Comparison of ENCODE assay signal across 34 cellular contexts in genomic region chr4:96293806-96294205, GRCh38.
DNase-seq lines count a peak whose midpoint lies in the region; ATAC-seq, FAIRE-seq and TF ChIP-seq lines count a peak whose summit lies in the region.
"Had no signal": no experiment of that assay in that cellular context is flagged by ENCODE, and none has a peak within 500 bp of the region (broad histone marks: within the 10 kb centered on the region; RNA-seq: fewer than 3 reads in every experiment).

No MANE protein-coding gene starts in this region.

- BruUV-seq in K562 (replicated peaks; lab: Mats Ljungman, UMichigan): no TSS peak

- H4K20me1 ChIP-seq in K562 (replicated peaks; ENCODE audit: control insufficient read depth, insufficient read depth, low read length): no peaks in the 10 kb centered on the region
- H4K20me1 ChIP-seq: BLaER1 treated with 17β-estradiol and CSF1 and Interleukin-3, amounts not matched to agents 10 nM and 100 nM had no signal

- no peaks in the 10 kb centered on the region for H3K9me1 ChIP-seq in K562 (ENCODE audit: control insufficient read depth, insufficient read depth, low read length)

- intact Hi-C loops in K562 (cut with micrococcal nuclease): no loop called here

- no peak overlapping the region for H2AFZ ChIP-seq in K562 (ENCODE audit: low read depth, low read length)
- H2AFZ ChIP-seq: GM23248, neural progenitor cell had no signal

- TF ChIP-seq CTCF in K562 (IDR thresholded peaks at IDR 0.05 in 2 of 3, conservative IDR thresholded peaks at IDR 0.05 in 1 of 3; ENCODE audit: insufficient read depth in 2 of 3, low read depth in 1 of 3, low read length in 3 of 3): no peak

- H3K9me3 ChIP-seq in K562 (replicated peaks; ENCODE audit: control insufficient read depth, insufficient read depth, low read depth, low read length): no peaks in the 10 kb centered on the region
- H3K9me3 ChIP-seq: adrenal gland; BLaER1 treated with 17β-estradiol and CSF1 and Interleukin-3, amounts not matched to agents 10 nM and 100 nM; Caco-2; esophagus muscularis mucosa; MG63; upper lobe of left lung had no signal

- no peak overlapping the region for H3K27ac ChIP-seq in K562 (ENCODE audit: extremely low read depth, low read depth, low read length)
- H3K27ac ChIP-seq: adrenal gland; BLaER1 treated with 17β-estradiol and CSF1 and Interleukin-3, amounts not matched to agents 10 nM and 100 nM; esophagus muscularis mucosa; foreskin keratinocyte; GM23248; neural progenitor cell; upper lobe of left lung had no signal

- in situ Hi-C loops in K562 (cut with MboI): no loop called here

- no peak for TF ChIP-seq RAD21 in K562 (CRISPR knock-in tag; conservative IDR thresholded peaks at IDR 0.05 in 1 of 2, IDR thresholded peaks at IDR 0.05 in 1 of 2)

- no peaks in the 10 kb centered on the region for H3K36me3 ChIP-seq in K562 (ENCODE audit: control insufficient read depth, insufficient read depth, low read length)
- H3K36me3 ChIP-seq: adrenal gland; BLaER1 treated with 17β-estradiol and CSF1 and Interleukin-3, amounts not matched to agents 10 nM and 100 nM; esophagus muscularis mucosa; MG63; neural progenitor cell; upper lobe of left lung had no signal

- H3K4me3 ChIP-seq in K562: no peak overlapping the region
- H3K4me3 ChIP-seq: adrenal gland; BLaER1 treated with 17β-estradiol and CSF1 and Interleukin-3, amounts not matched to agents 10 nM and 100 nM; esophagus muscularis mucosa; GM23248; MG63; neural progenitor cell; upper lobe of left lung had no signal

- POLR2A ChIA-PET in K562 (lab: Yijun Ruan, JAX): no interaction called here

- TF ChIP-seq POLR2A in K562 (conservative IDR thresholded peaks at IDR 0.05): no peak

- no peak for TF ChIP-seq EP300 in K562 (IDR thresholded peaks at IDR 0.05; ENCODE audit: low read length)

- no peaks in the 10 kb centered on the region for H3K79me2 ChIP-seq in K562 (ENCODE audit: control insufficient read depth, insufficient read depth, low read length)

- peak; percentile 37 for FAIRE-seq in K562 (lab: Jason Lieb, UNC)
- FAIRE-seq: GM12891 had no signal

- 15% methylated on average over 5 of the region's 5 CpGs for WGBS in K562 (ENCODE audit: insufficient coverage, low coverage, missing lambda C conversion rate)

- H3K9ac ChIP-seq in K562 (ENCODE audit: insufficient read depth in 1 of 2, low read depth in 2 of 2, low read length in 2 of 2): no peak overlapping the region
- H3K9ac ChIP-seq: BLaER1 treated with 17β-estradiol and CSF1 and Interleukin-3, amounts not matched to agents 10 nM and 100 nM; GM23248; neural progenitor cell had no signal

- no peaks in the 10 kb centered on the region for H3K27me3 ChIP-seq in K562 (ENCODE audit: control insufficient read depth in 2 of 2, insufficient read depth in 2 of 2, low read length in 2 of 2)
- H3K27me3 ChIP-seq: adrenal gland; BLaER1 treated with 17β-estradiol and CSF1 and Interleukin-3, amounts not matched to agents 10 nM and 100 nM; esophagus muscularis mucosa; foreskin keratinocyte; MG63; neural progenitor cell; upper lobe of left lung had no signal

- no peaks in the 10 kb centered on the region for H3K4me1 ChIP-seq in K562 (replicated peaks in 1 of 2; ENCODE audit: control insufficient read depth in 2 of 2, insufficient read depth in 2 of 2, low read length in 2 of 2)
- H3K4me1 ChIP-seq: adrenal gland; BLaER1 treated with 17β-estradiol and CSF1 and Interleukin-3, amounts not matched to agents 10 nM and 100 nM; Caco-2; esophagus muscularis mucosa; foreskin keratinocyte; neural progenitor cell; upper lobe of left lung had no signal

- CTCF ChIA-PET in K562 (lab: Yijun Ruan, JAX; ENCODE audit: low intra/inter-chr PET ratio): no interaction called here

- no peak overlapping the region for H3K4me2 ChIP-seq in K562 (ENCODE audit: insufficient read depth, low read length)
- H3K4me2 ChIP-seq: BLaER1 treated with 17β-estradiol and CSF1 and Interleukin-3, amounts not matched to agents 10 nM and 100 nM; neural progenitor cell had no signal

- DNase-seq in DMS53 (lab: John Stamatoyannopoulos, UW): peak; percentile 85
- DNase-seq in NCI-H446 treated with DMSO at 0.1 percent for 48 hours (lab: John Stamatoyannopoulos, UW): peak; percentile 50
- DNase-seq in K562 (ENCODE audit: extremely low read depth in 1 of 4, low spot score in 3 of 4): peak in 1 of 4 experiments; percentile 1
- peak; percentile 53 for DNase-seq in myocyte (ENCODE audit: low read depth)
- DNase-seq in T1000 (lab: John Stamatoyannopoulos, UW): no peak
- DNase-seq in Ammon's horn (ENCODE audit: low spot score): no peak
- DNase-seq: activated CD8-positive, alpha-beta memory T cell treated with anti-CD3 and anti-CD28 coated beads, Interleukin-2, amount 10 ng/mL, durations not matched to agents 7 days and 5 days; activated naive CD4-positive, alpha-beta T cell treated with Interleukin-2 at 50 U/mL for 16 hours; activated T-cell treated with anti-CD3 and anti-CD28 coated beads, Interleukin-2, amount 50 U/mL, for 72 hours; adrenal gland; Caco-2; cortex of kidney; effector memory CD8-positive, alpha-beta T cell; EL; foreskin keratinocyte; GM23248; left cardiac atrium; mammary epithelial cell; MG63; NCI-H2081; NK-92 treated with Interleukin-12 subunit alpha and Interleukin-12 subunit beta, amount 100 ng/mL, for 24 hours; right cardiac atrium; stimulated activated CD4-positive, alpha-beta T cell treated with anti-CD3 and anti-CD28 coated beads, Interleukin-12 subunit alpha, Interleukin-12 subunit beta, amount 100 ng/mL, for 4 hours; stimulated activated CD4-positive, alpha-beta T cell treated with anti-CD3 and anti-CD28 coated beads, Interleukin-4, amount 100 ng/mL, for 1 hour; substantia nigra; upper lobe of left lung had no signal

- ATAC-seq in K562 (no peak), HG02885 (IDR thresholded peaks at IDR 0.05; ENCODE audit: poor library complexity, unreplicated experiment) (no peak), GM19395 (IDR thresholded peaks at IDR 0.05; ENCODE audit: unreplicated experiment) (no peak)
- ATAC-seq: activated CD8-positive, alpha-beta memory T cell treated with anti-CD3 and anti-CD28 coated beads, Interleukin-2, amount 10 ng/mL, durations not matched to agents 7 days and 5 days; activated T-cell treated with anti-CD3 and anti-CD28 coated beads, Interleukin-2, amount 50 U/mL, for 72 hours; effector memory CD8-positive, alpha-beta T cell; foreskin keratinocyte; left cardiac atrium; Panc1; right cardiac atrium; WTC11 had no signal

TF ChIP-seq in K562, 482 proteins besides CTCF, POLR2A, EP300 and RAD21:
- no peak for TF ChIP-seq ZBTB12 (CRISPR knock-in tag; IDR thresholded peaks at IDR 0.05)
- no peak for TF ChIP-seq ETV5 (CRISPR knock-in tag; IDR thresholded peaks at IDR 0.05; ENCODE audit: low read depth)
- peak; percentile 2; the same call in 1 of the 2 replicates for TF ChIP-seq MAFF (IDR thresholded peaks at IDR 0.05; ENCODE audit: low read length)

Comparison
In these comparisons a context has a peak if more than half of its experiments do, and no peak if none do; other contexts are left out.
1. DNase-seq: peak in DMS53 (single experiment), NCI-H446 treated with DMSO at 0.1 percent for 48 hours (single experiment) and myocyte (single experiment); none in T1000 (single experiment) and Ammon's horn (single experiment).